In the genomic region with DNA sequence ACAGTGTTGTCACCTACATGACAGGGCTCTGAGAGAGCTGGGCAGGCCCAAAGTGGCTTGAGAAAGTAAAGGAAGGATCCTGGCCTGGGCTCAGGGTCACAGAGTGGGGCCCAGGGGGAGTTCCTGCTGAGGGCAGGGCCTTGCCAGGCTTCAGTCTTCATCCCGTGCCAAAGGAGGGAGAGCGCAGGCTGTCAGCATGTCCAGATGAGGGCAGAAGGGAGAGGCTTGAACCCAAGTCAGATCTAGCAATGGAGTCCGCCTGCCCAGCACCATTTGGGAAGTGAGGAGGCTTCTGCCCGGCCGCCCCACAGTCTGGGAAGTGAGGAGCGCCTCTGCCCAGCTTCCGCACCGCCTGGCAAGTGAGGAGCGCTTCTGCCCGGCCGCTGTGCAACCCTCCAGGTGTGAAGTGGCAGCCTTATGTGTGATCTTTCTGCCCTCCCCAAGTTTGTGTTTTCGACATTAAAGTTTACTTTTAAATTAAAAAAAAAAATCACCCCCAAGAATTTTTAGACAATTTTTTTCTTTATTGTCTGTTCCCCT, we compare ENCODE assay signal across 24 cellular contexts.
"Had no signal": no experiment of that assay in that cellular context is flagged by ENCODE, and none has a peak within 500 bp of the region (broad histone marks: within the 10 kb centered on the region; RNA-seq: fewer than 3 reads in every experiment).

No MANE protein-coding gene starts in this region.

- DNase-seq: activated CD4-positive, alpha-beta T cell treated with anti-CD3 and anti-CD28 coated beads for 48 hours; activated CD8-positive, alpha-beta T cell treated with anti-CD3 and anti-CD28 coated beads, Interleukin-2, amount 10 ng/mL, durations not matched to agents 7 days and 5 days; aorta; caudate nucleus; dermis blood vessel endothelial cell; effector memory CD4-positive, alpha-beta T cell; glutamatergic neuron; kidney glomerular epithelial cell; left lung; naive thymus-derived CD4-positive, alpha-beta T cell; retina; spleen; stimulated activated CD4-positive, alpha-beta T cell treated with anti-CD3 and anti-CD28 coated beads, Interleukin-4, amount 100 ng/mL, for 4 hours; stimulated activated naive CD8-positive, alpha-beta T cell treated with anti-CD3 and anti-CD28 coated beads, Interleukin-15, Interleukin-2, amounts not matched to agents 100 U/mL and 50 U/mL, for 24 hours; T-helper 17 cell had no signal

- H3K4me3 Mint-ChIP-seq: activated CD8-positive, alpha-beta T cell treated with anti-CD3 and anti-CD28 coated beads, Interleukin-2, amount 10 ng/mL, durations not matched to agents 7 days and 5 days; activated T-helper 17 cell treated with anti-CD3 and anti-CD28 coated beads, Interleukin-2, amount 50 U/mL, for 72 hours; brain; naive thymus-derived CD4-positive, alpha-beta T cell; neural crest cell; T-helper 17 cell had no signal

- H3K27ac ChIP-seq: esophagus muscularis mucosa, hepatocyte, left lung, spleen, upper lobe of left lung had no signal

- H3K4me2 ChIP-seq: hepatocyte had no signal

- ATAC-seq: activated CD8-positive, alpha-beta T cell treated with anti-CD3 and anti-CD28 coated beads, Interleukin-2, amount 10 ng/mL, durations not matched to agents 7 days and 5 days; activated naive CD4-positive, alpha-beta T cell treated with anti-CD3 and anti-CD28 coated beads, Interleukin-2, amount 50 U/mL, for 72 hours; activated T-helper 17 cell treated with anti-CD3 and anti-CD28 coated beads, Interleukin-2, amount 50 U/mL, for 72 hours; left lung; naive thymus-derived CD4-positive, alpha-beta T cell; stimulated activated naive CD8-positive, alpha-beta T cell treated with anti-CD3 and anti-CD28 coated beads, Interleukin-15, Interleukin-2, amounts not matched to agents 100 U/mL and 50 U/mL, for 24 hours; T-helper 17 cell had no signal

- H3K36me3 ChIP-seq: esophagus muscularis mucosa, left lung, spleen, upper lobe of left lung had no signal

- H3K27me3 ChIP-seq: esophagus muscularis mucosa, hepatocyte, left lung, spleen, upper lobe of left lung had no signal

- H2AFZ ChIP-seq: hepatocyte had no signal

- H3K9me3 Mint-ChIP-seq: activated naive CD4-positive, alpha-beta T cell treated with anti-CD3 and anti-CD28 coated beads, Interleukin-2, amount 50 U/mL, for 72 hours; activated T-helper 17 cell treated with anti-CD3 and anti-CD28 coated beads, Interleukin-2, amount 50 U/mL, for 72 hours; brain; naive thymus-derived CD4-positive, alpha-beta T cell; neural crest cell had no signal

- H3K4me1 Mint-ChIP-seq: neural crest cell had no signal

- H3K4me1 ChIP-seq: esophagus muscularis mucosa, upper lobe of left lung had no signal

- H3K27me3 Mint-ChIP-seq: brain had no signal

- H3K9me3 ChIP-seq: esophagus muscularis mucosa, left lung, spleen, upper lobe of left lung had no signal

- H3K79me2 ChIP-seq: hepatocyte had no signal

- H3K27ac Mint-ChIP-seq: activated CD8-positive, alpha-beta T cell treated with anti-CD3 and anti-CD28 coated beads, Interleukin-2, amount 10 ng/mL, durations not matched to agents 7 days and 5 days; activated naive CD4-positive, alpha-beta T cell treated with anti-CD3 and anti-CD28 coated beads, Interleukin-2, amount 50 U/mL, for 72 hours; brain; progenitor cell of endocrine pancreas; T-helper 17 cell had no signal

- H3K4me3 ChIP-seq: esophagus muscularis mucosa, hepatocyte, left lung, lung, spleen, upper lobe of left lung had no signal

- H3K36me3 Mint-ChIP-seq: activated naive CD4-positive, alpha-beta T cell treated with anti-CD3 and anti-CD28 coated beads, Interleukin-2, amount 50 U/mL, for 72 hours; brain; naive thymus-derived CD4-positive, alpha-beta T cell had no signal
